20 cellular contexts compared by ENCODE assay signal in the genomic region with DNA sequence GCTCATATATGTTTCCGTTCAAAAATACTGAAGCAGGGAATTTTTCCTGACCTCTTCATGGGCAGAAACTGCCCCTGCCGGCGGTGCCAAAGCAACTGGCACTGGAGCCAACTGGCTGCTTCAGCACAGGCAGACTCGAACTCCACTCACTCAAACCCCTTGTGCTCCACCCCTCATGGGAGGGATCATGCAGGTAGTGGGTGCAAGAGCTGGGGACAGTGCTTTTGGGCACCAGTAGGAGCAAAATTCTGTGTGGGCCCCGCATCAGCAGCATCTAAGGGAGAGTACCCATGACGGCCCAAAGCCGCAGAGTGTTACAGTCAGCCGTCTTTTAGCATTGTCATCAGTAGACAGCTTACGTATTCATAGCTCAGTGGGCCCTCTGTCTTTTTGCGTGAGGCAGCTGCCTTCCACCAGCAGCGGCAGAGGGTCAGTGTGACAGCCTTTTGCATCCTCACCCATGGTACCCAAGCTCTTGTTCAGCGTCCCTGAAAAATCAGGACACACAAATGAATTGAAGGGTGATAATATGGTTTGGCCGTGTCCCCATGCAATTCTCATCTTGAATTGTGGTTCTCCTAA.
"Had no signal": no experiment of that assay in that cellular context is flagged by ENCODE, and none has a peak within 500 bp of the region (broad histone marks: within the 10 kb centered on the region; RNA-seq: fewer than 3 reads in every experiment).

No MANE protein-coding gene starts in this region.

- H3K4me3 ChIP-seq: body of pancreas, gastrocnemius medialis, right lobe of liver, SK-N-MC, smooth muscle cell, stomach had no signal

- ATAC-seq: body of pancreas, esophagus mucosa, gastrocnemius medialis, left lobe of liver, right lobe of liver, WTC11 had no signal

- H3K4me1 ChIP-seq: body of pancreas, gastrocnemius medialis, right lobe of liver, stomach had no signal

- H3K27ac ChIP-seq: body of pancreas, gastrocnemius medialis, right lobe of liver, SK-N-MC, stomach had no signal

- DNase-seq: activated CD4-positive, alpha-beta memory T cell treated with anti-CD3 and anti-CD28 coated beads for 36 hours; activated CD4-positive, alpha-beta T cell treated with anti-CD3 and anti-CD28 coated beads for 4 hours; activated naive CD4-positive, alpha-beta T cell; activated naive CD8-positive, alpha-beta T cell treated with anti-CD3 and anti-CD28 coated beads for 36 hours; activated T-cell treated with anti-CD3 and anti-CD28 coated beads for 4 hours; amniotic stem cell; body of pancreas; cortex of kidney; effector CD8-positive, alpha-beta T cell; gastrocnemius medialis; right lobe of liver; stimulated activated CD4-positive, alpha-beta T cell treated with anti-CD3 and anti-CD28 coated beads, Interleukin-4, amount 100 ng/mL, for 1 hour; stomach had no signal

- H3K9me3 ChIP-seq: body of pancreas, gastrocnemius medialis, right lobe of liver had no signal

- H3K27me3 ChIP-seq: body of pancreas, gastrocnemius medialis, right lobe of liver, stomach had no signal

- H3K4me2 ChIP-seq: smooth muscle cell had no signal

- H3K36me3 ChIP-seq: gastrocnemius medialis, right lobe of liver, stomach had no signal

- FAIRE-seq: keratinocyte, TTC549 had no signal
